Comparison of ENCODE assay signal across 26 cellular contexts in genomic region chr20:49312661-49313060, GRCh38.
"Had no signal": no experiment of that assay in that cellular context is flagged by ENCODE, and none has a peak within 500 bp of the region (broad histone marks: within the 10 kb centered on the region; RNA-seq: fewer than 3 reads in every experiment).

No MANE protein-coding gene starts in this region.

- H3K36me3 Mint-ChIP-seq: WTC11 had no signal

- H3K4me3 ChIP-seq: adrenal gland, SJCRH30, SK-N-MC had no signal

- H3K4me1 Mint-ChIP-seq: activated CD4-positive, alpha-beta T cell treated with anti-CD3 and anti-CD28 coated beads, Interleukin-2, amount 10 ng/mL, durations not matched to agents 7 days and 5 days; WTC11 had no signal

- DNase-seq: activated CD4-positive, alpha-beta T cell treated with anti-CD3 and anti-CD28 coated beads for 36 hours; activated CD4-positive, alpha-beta T cell treated with anti-CD3 and anti-CD28 coated beads, Interleukin-2, amount 10 ng/mL, durations not matched to agents 7 days and 5 days; activated CD4-positive, alpha-beta T cell treated with anti-CD3 and anti-CD28 coated beads, Interleukin-2, amount 50 U/mL, for 48 hours; activated CD8-positive, alpha-beta T cell treated with anti-CD3 and anti-CD28 coated beads, Interleukin-2, amount 10 ng/mL, durations not matched to agents 7 days and 5 days; activated gamma-delta T cell treated with Interleukin-2 at 50 U/mL for 16 hours; activated naive CD4-positive, alpha-beta T cell treated with anti-CD3 and anti-CD28 coated beads for 36 hours; activated T-cell treated with anti-CD3 and anti-CD28 coated beads, Interleukin-2, amount 50 U/mL, for 24 hours; adrenal gland; brain microvascular endothelial cell; MM.1S; NCI-H1092 treated with DMSO at 0.1 percent for 48 hours; NCI-H1417; NCI-H146; NCI-H1930; NCI-H345; NCI-H524 treated with DMSO at 0.1 percent for 48 hours; SHP77; SJCRH30 had no signal

- H3K9me3 Mint-ChIP-seq: activated naive CD4-positive, alpha-beta T cell treated with anti-CD3 and anti-CD28 coated beads for 36 hours had no signal

- H3K27ac Mint-ChIP-seq: activated CD4-positive, alpha-beta T cell treated with anti-CD3 and anti-CD28 coated beads for 36 hours; activated CD4-positive, alpha-beta T cell treated with anti-CD3 and anti-CD28 coated beads, Interleukin-2, amount 10 ng/mL, durations not matched to agents 7 days and 5 days; activated CD8-positive, alpha-beta T cell treated with anti-CD3 and anti-CD28 coated beads, Interleukin-2, amount 10 ng/mL, durations not matched to agents 7 days and 5 days; activated naive CD4-positive, alpha-beta T cell treated with anti-CD3 and anti-CD28 coated beads for 36 hours; activated naive CD4-positive, alpha-beta T cell treated with anti-CD3 and anti-CD28 coated beads, Interleukin-2, amount 50 U/mL, for 72 hours; activated T-cell treated with anti-CD3 and anti-CD28 coated beads, Interleukin-2, amount 50 U/mL, for 24 hours; T-helper 1 cell treated with Interleukin-12 subunit alpha and Interleukin-12 subunit beta and Interleukin-4 antibody, amounts not matched to agents 30 μg/mL and 1 μg/mL, for 36 hours; T-helper 2 cell treated with Interferon-gamma antibody and Interleukin-4, amounts not matched to agents 5 μg/mL and 100 μg/mL, for 36 hours; WTC11 had no signal

- H3K27ac ChIP-seq: adrenal gland, brain microvascular endothelial cell, KMS-11, SJCRH30, SK-N-MC had no signal

- H3K9me3 ChIP-seq: adrenal gland had no signal

- H3K27me3 ChIP-seq: SJCRH30 had no signal

- ATAC-seq: activated CD4-positive, alpha-beta T cell treated with anti-CD3 and anti-CD28 coated beads for 36 hours; activated CD4-positive, CD25-positive, alpha-beta regulatory T cell treated with anti-CD3 and anti-CD28 coated beads, Interleukin-2, amount 50 U/mL, for 24 hours; activated CD8-positive, alpha-beta T cell treated with anti-CD3 and anti-CD28 coated beads, Interleukin-2, amount 10 ng/mL, durations not matched to agents 7 days and 5 days; activated naive CD4-positive, alpha-beta T cell treated with anti-CD3 and anti-CD28 coated beads, Interleukin-2, amount 50 U/mL, for 72 hours; Panc1; WTC11 had no signal

- H3K4me3 Mint-ChIP-seq: activated CD4-positive, alpha-beta T cell treated with anti-CD3 and anti-CD28 coated beads for 36 hours; activated CD4-positive, alpha-beta T cell treated with anti-CD3 and anti-CD28 coated beads, Interleukin-2, amount 10 ng/mL, durations not matched to agents 7 days and 5 days; activated CD8-positive, alpha-beta T cell treated with anti-CD3 and anti-CD28 coated beads, Interleukin-2, amount 10 ng/mL, durations not matched to agents 7 days and 5 days; activated naive CD4-positive, alpha-beta T cell treated with anti-CD3 and anti-CD28 coated beads for 36 hours; activated T-cell treated with anti-CD3 and anti-CD28 coated beads, Interleukin-2, amount 50 U/mL, for 24 hours; T-helper 1 cell treated with Interleukin-12 subunit alpha and Interleukin-12 subunit beta and Interleukin-4 antibody, amounts not matched to agents 30 μg/mL and 1 μg/mL, for 36 hours; T-helper 2 cell treated with Interferon-gamma antibody and Interleukin-4, amounts not matched to agents 5 μg/mL and 100 μg/mL, for 36 hours; WTC11 had no signal

- H3K4me2 ChIP-seq: KMS-11 had no signal

- H3K36me3 ChIP-seq: adrenal gland, brain microvascular endothelial cell, SJCRH30 had no signal

- H3K4me1 ChIP-seq: adrenal gland, SJCRH30 had no signal

- H3K9ac ChIP-seq: KMS-11 had no signal
